Comparison of ENCODE assay signal across 25 cellular contexts in the genomic region with DNA sequence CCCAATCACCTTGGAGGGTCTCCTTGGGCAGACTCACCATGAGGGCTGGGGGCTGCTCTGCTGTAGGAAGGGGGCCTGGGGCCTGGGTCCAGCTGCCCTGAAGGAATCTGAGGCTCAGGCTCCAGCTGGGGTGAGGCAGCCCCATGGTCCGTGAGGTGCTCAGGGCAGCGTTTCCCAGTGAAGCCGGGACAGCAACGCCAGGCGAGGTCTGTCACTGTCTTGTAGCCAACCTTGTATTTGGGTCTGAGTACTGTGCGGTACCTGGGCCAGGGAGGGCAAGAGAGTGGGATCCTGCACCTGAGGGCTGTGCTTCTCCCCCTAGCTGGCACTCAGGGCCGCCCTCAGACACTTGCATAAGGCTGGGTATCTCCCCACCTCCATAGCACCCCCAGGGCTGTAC. TPM values are rescaled to one million over a fixed set of nuclear protein-coding genes. Genes with fewer than 3 reads are reported as not detected.
DNase-seq lines count a peak whose midpoint lies in the region; ATAC-seq, FAIRE-seq and TF ChIP-seq lines count a peak whose summit lies in the region.
"Had no signal": no experiment of that assay in that cellular context is flagged by ENCODE, and none has a peak within 500 bp of the region (broad histone marks: within the 10 kb centered on the region; RNA-seq: fewer than 3 reads in every experiment).

No MANE protein-coding gene starts in this region.

- H3K9me1 ChIP-seq in K562 (ENCODE audit: control insufficient read depth, insufficient read depth, low read length) = no peaks in the 10 kb centered on the region

- H3K27ac ChIP-seq in HepG2 (ENCODE audit: extremely low read length, insufficient read depth, low read length) (no peak overlapping the region), right lobe of liver (no peak overlapping the region), K562 (ENCODE audit: extremely low read depth, low read depth, low read length) (no peak overlapping the region), osteoblast (ENCODE audit: low read depth, low read length) (no peak overlapping the region), trophoblast cell (ENCODE audit: low read depth, low read length) (no peak overlapping the region)
- H3K27ac ChIP-seq: BLaER1 had no signal

- in situ Hi-C loops in HepG2 (cut with HindIII; ENCODE audit: extremely low pct_ligation_motif_present, low pct_unique_long_range_greater_than_20kb) = no loop called here
- in situ Hi-C loops in K562 (cut with MboI) = no loop called here

- H4K20me1 ChIP-seq in HepG2 (ENCODE audit: insufficient read depth, low read length) (no peaks in the 10 kb centered on the region), K562 (replicated peaks; ENCODE audit: control insufficient read depth, insufficient read depth, low read length) (peaks cover 26% of the 10 kb centered on the region), osteoblast (ENCODE audit: insufficient read depth, low read length) (no peaks in the 10 kb centered on the region)
- H4K20me1 ChIP-seq: BLaER1 had no signal

- 83% methylated on average over 4 of the region's 7 CpGs for WGBS in HepG2 (ENCODE audit: low lambda C conversion rate)
- no CpG with 5 or more reads among the region's 7 CpGs for WGBS in right lobe of liver (ENCODE audit: insufficient coverage, low coverage, low lambda C conversion rate, missing lambda C conversion rate)
- 10% methylated on average over 7 of the region's 7 CpGs for WGBS in K562 (ENCODE audit: insufficient coverage, low coverage, missing lambda C conversion rate)
- WGBS in trophoblast cell (ENCODE audit: extremely low coverage, insufficient coverage, insufficient read length) = no CpG with 5 or more reads among the region's 7 CpGs

- no peak for TF ChIP-seq EP300 in HepG2 (IDR thresholded peaks at IDR 0.05; ENCODE audit: low read depth in 2 of 2, low read length in 2 of 2)
- TF ChIP-seq EP300 in HepG2 (CRISPR knock-in tag; IDR thresholded peaks at IDR 0.05; ENCODE audit: borderline replicate concordance) = no peak
- TF ChIP-seq EP300 in K562 (IDR thresholded peaks at IDR 0.05; ENCODE audit: low read length) = no peak

- H3K23ac ChIP-seq in trophoblast cell (ENCODE audit: low read length) = no peak overlapping the region

- H3K9me3 ChIP-seq in HepG2 (ENCODE audit: low read length) (no peaks in the 10 kb centered on the region), right lobe of liver (no peaks in the 10 kb centered on the region), K562 (replicated peaks; ENCODE audit: control insufficient read depth, insufficient read depth, low read depth, low read length) (no peaks in the 10 kb centered on the region), osteoblast (ENCODE audit: low read depth, low read length) (no peaks in the 10 kb centered on the region), trophoblast cell (ENCODE audit: insufficient read depth, low read depth, low read length) (no peaks in the 10 kb centered on the region)
- H3K9me3 ChIP-seq: BE2C had no signal

- no peak for TF ChIP-seq CTCF in HepG2 (CRISPR knock-in tag; IDR thresholded peaks at IDR 0.05)
- TF ChIP-seq CTCF in right lobe of liver (IDR thresholded peaks at IDR 0.05) = no peak
- no peak for TF ChIP-seq CTCF in K562 (IDR thresholded peaks at IDR 0.05 in 2 of 3, conservative IDR thresholded peaks at IDR 0.05 in 1 of 3; ENCODE audit: insufficient read depth in 2 of 3, low read depth in 1 of 3, low read length in 3 of 3)
- TF ChIP-seq CTCF in osteoblast (IDR thresholded peaks at IDR 0.05; ENCODE audit: extremely low read depth, low read depth, low read length) = no peak

- no peak overlapping the region for H3K14ac ChIP-seq in trophoblast cell (ENCODE audit: low read length)

- no peak for DNase-seq in HepG2 (ENCODE audit: low spot score)
- DNase-seq in right lobe of liver = no peak
- DNase-seq in HTR-8/SVneo (ENCODE audit: insufficient read length, low spot score) = no peak
- DNase-seq in K562 (ENCODE audit: extremely low read depth in 1 of 4, low spot score in 3 of 4) = no peak
- DNase-seq in osteoblast (ENCODE audit: insufficient read length, low spot score, missing footprints) = peak; percentile 71
- no peak for DNase-seq in SKM-1 (lab: John Stamatoyannopoulos, UW; ENCODE audit: unreplicated experiment)
- no peak for DNase-seq in D341Med (ENCODE audit: low spot score)
- DNase-seq in trophoblast cell = no peak
- DNase-seq: 8988T; ACHN; BE2C; C1 segment of cervical spinal cord; CD4-positive, alpha-beta memory T cell; CD4-positive, CD25-positive, alpha-beta regulatory T cell; CD8-positive, alpha-beta memory T cell; COR-L47; DMS79 treated with DMSO at 0.1 percent for 48 hours; GF-D8 had no signal

- intact Hi-C loops in HepG2 (cut with micrococcal nuclease; ENCODE audit: unreplicated experiment) (no loop called here), right lobe of liver (cut with DNase I) (loop anchor here in 1 of 2 donors (5.0 kb wide), 1 partner anchor 44 kb away; no protein-coding TSS in a partner anchor), K562 (cut with micrococcal nuclease) (no loop called here)

- POLR2A ChIA-PET in HepG2 (lab: Yijun Ruan, JAX) = no interaction called here
- POLR2A ChIA-PET in K562 (lab: Yijun Ruan, JAX) = no interaction called here

- H3K4me2 ChIP-seq in HepG2 (ENCODE audit: low read depth, low read length) (no peak overlapping the region), K562 (ENCODE audit: insufficient read depth, low read length) (no peak overlapping the region), osteoblast (ENCODE audit: insufficient read depth, low read length) (no peak overlapping the region), trophoblast cell (ENCODE audit: low read length) (no peak overlapping the region)
- H3K4me2 ChIP-seq: BLaER1 had no signal

- H3K9ac ChIP-seq in HepG2 (ENCODE audit: insufficient read depth, low read depth, low read length) (no peak overlapping the region), K562 (ENCODE audit: insufficient read depth in 1 of 2, low read depth in 2 of 2, low read length in 2 of 2) (no peak overlapping the region), trophoblast cell (ENCODE audit: low read length) (no peak overlapping the region)
- H3K9ac ChIP-seq: BLaER1 had no signal

- no peaks in the 10 kb centered on the region for H3K36me3 ChIP-seq in HepG2 (replicated peaks in 1 of 2; ENCODE audit: control insufficient read depth in 1 of 2, insufficient read depth in 2 of 2, low read length in 2 of 2)
- H3K36me3 ChIP-seq in right lobe of liver = peaks cover 0 to 5% (median 2%) of the 10 kb centered on the region in 4 donors
- no peaks in the 10 kb centered on the region for H3K36me3 ChIP-seq in K562 (ENCODE audit: control insufficient read depth, insufficient read depth, low read length)
- H3K36me3 ChIP-seq in osteoblast (ENCODE audit: insufficient read depth, low read length) = no peaks in the 10 kb centered on the region
- H3K36me3 ChIP-seq in trophoblast cell (ENCODE audit: control insufficient read depth in 1 of 2, insufficient read depth in 2 of 2, low read length in 2 of 2) = no peaks in the 10 kb centered on the region
- H3K36me3 ChIP-seq: BE2C, BLaER1 had no signal

- H4K12ac ChIP-seq in trophoblast cell (ENCODE audit: low read depth, low read length) = no peak overlapping the region

- H3K79me1 ChIP-seq in trophoblast cell (ENCODE audit: low read length) = no peaks in the 10 kb centered on the region

- TF ChIP-seq RAD21 in HepG2 (CRISPR knock-in tag; IDR thresholded peaks at IDR 0.05) = no peak
- TF ChIP-seq RAD21 in K562 (CRISPR knock-in tag; conservative IDR thresholded peaks at IDR 0.05 in 1 of 2, IDR thresholded peaks at IDR 0.05 in 1 of 2) = no peak

- BruUV-seq in HepG2 (replicated peaks; lab: Mats Ljungman, UMichigan) = no TSS peak
- BruUV-seq in K562 (replicated peaks; lab: Mats Ljungman, UMichigan) = no TSS peak

- H2AFZ ChIP-seq in HepG2 (ENCODE audit: low read length) = no peak overlapping the region
- no peak overlapping the region for H2AFZ ChIP-seq in K562 (ENCODE audit: low read depth, low read length)
- H2AFZ ChIP-seq in osteoblast (ENCODE audit: low read length) = no peak overlapping the region
- no peak overlapping the region for H2AFZ ChIP-seq in trophoblast cell (ENCODE audit: insufficient read depth, low read length, poor library complexity)

- no peak overlapping the region for H3K18ac ChIP-seq in trophoblast cell (ENCODE audit: low read length)

- FAIRE-seq in HepG2 (lab: Jason Lieb, UNC) (no peak), HTR-8/SVneo (lab: Jason Lieb, UNC) (peak; percentile 23), K562 (lab: Jason Lieb, UNC) (no peak)
- FAIRE-seq: A204.1, D721Med, G401.6, GM12891, GM19239 had no signal

- no peak overlapping the region for H3K4ac ChIP-seq in trophoblast cell (ENCODE audit: low read depth, low read length)

- H3K4me1 ChIP-seq in HepG2 (ENCODE audit: insufficient read depth, low read length) = peaks cover 18% of the 10 kb centered on the region
- H3K4me1 ChIP-seq in right lobe of liver = peaks cover 0 to 11% (median 3%) of the 10 kb centered on the region in 4 donors
- peaks cover 0 to 38% of the 10 kb centered on the region in 2 experiments; a peak in 2 of 5 replicates for H3K4me1 ChIP-seq in K562 (replicated peaks in 1 of 2; ENCODE audit: control insufficient read depth in 2 of 2, insufficient read depth in 2 of 2, low read length in 2 of 2)
- no peaks in the 10 kb centered on the region for H3K4me1 ChIP-seq in osteoblast (ENCODE audit: insufficient read depth, low read length)
- H3K4me1 ChIP-seq in trophoblast cell (ENCODE audit: control insufficient read depth in 1 of 2, insufficient read depth in 2 of 2, low read length in 2 of 2) = peaks cover 0 to 7% of the 10 kb centered on the region in 2 experiments
- H3K4me1 ChIP-seq: BLaER1 had no signal

- H2AK5ac ChIP-seq in trophoblast cell (ENCODE audit: low read length) = no peak overlapping the region

- H2BK12ac ChIP-seq in trophoblast cell (ENCODE audit: low read length) = no peak overlapping the region

- H3K27me3 ChIP-seq in HepG2 (ENCODE audit: control insufficient read depth in 1 of 2, insufficient read depth in 2 of 2, low read length in 2 of 2) (peaks cover 26 to 44% of the 10 kb centered on the region in 2 experiments), right lobe of liver (no peaks in the 10 kb centered on the region), K562 (ENCODE audit: control insufficient read depth in 2 of 2, insufficient read depth in 2 of 2, low read length in 2 of 2) (peaks cover 30 to 64% of the 10 kb centered on the region in 2 experiments; a peak in 4 of 5 replicates), osteoblast (ENCODE audit: insufficient read depth, low read length) (peaks cover 35% of the 10 kb centered on the region), trophoblast cell (ENCODE audit: insufficient read depth, low read length) (peaks cover 33% of the 10 kb centered on the region)

- ATAC-seq in HepG2 (no peak), right lobe of liver (no peak), K562 (no peak)

- H4K91ac ChIP-seq in trophoblast cell (ENCODE audit: low read depth, low read length) = no peak overlapping the region

- H3K79me2 ChIP-seq in HepG2 (ENCODE audit: insufficient read depth, low read length) (no peaks in the 10 kb centered on the region), K562 (ENCODE audit: control insufficient read depth, insufficient read depth, low read length) (no peaks in the 10 kb centered on the region), osteoblast (ENCODE audit: insufficient read depth, low read length) (no peaks in the 10 kb centered on the region), trophoblast cell (ENCODE audit: control insufficient read depth, insufficient read depth, low read length, poor library complexity) (no peaks in the 10 kb centered on the region)

- no peak overlapping the region for H2BK120ac ChIP-seq in trophoblast cell (ENCODE audit: insufficient read depth, low read length, poor library complexity)

- no peak overlapping the region for H4K8ac ChIP-seq in trophoblast cell (ENCODE audit: low read depth, low read length)

- H3K4me3 ChIP-seq in HepG2 (replicated peaks in 1 of 3; ENCODE audit: insufficient read depth in 1 of 3, low read depth in 2 of 3, low read length in 3 of 3) = no peak overlapping the region
- H3K4me3 ChIP-seq in right lobe of liver = no peak overlapping the region
- H3K4me3 ChIP-seq in K562 = no peak overlapping the region
- no peak overlapping the region for H3K4me3 ChIP-seq in osteoblast (ENCODE audit: insufficient read depth, low read length)
- no peak overlapping the region for H3K4me3 ChIP-seq in trophoblast cell (ENCODE audit: low read depth, low read length)
- H3K4me3 ChIP-seq: BLaER1 had no signal

- TF ChIP-seq POLR2A in HepG2 (IDR thresholded peaks at IDR 0.05; ENCODE audit: insufficient read depth in 1 of 2, low read depth in 2 of 2, low read length in 2 of 2) (no peak), right lobe of liver (IDR thresholded peaks at IDR 0.05) (no peak), K562 (conservative IDR thresholded peaks at IDR 0.05) (no peak)

- CTCF ChIA-PET in HepG2 (lab: Yijun Ruan, JAX; ENCODE audit: low intra/inter-chr PET ratio, low total read pairs) = no interaction called here
- CTCF ChIA-PET in K562 (lab: Yijun Ruan, JAX; ENCODE audit: low intra/inter-chr PET ratio) = no interaction called here

- no peak overlapping the region for H2BK5ac ChIP-seq in trophoblast cell (ENCODE audit: low read depth, low read length, poor library complexity)

RNA-seq across cellular contexts. Expression of a gene that starts 3.0 kb away (rescaled TPM):
- total RNA-seq in HepG2 (2016; rRNA removed; fragmentation: Illumina TruSeq; extraction: Trizol) (0.14 and 0.29 TPM in 2 replicates), right lobe of liver (under 1 TPM in 3 of 6 experiments, not detected in 3; 0.07 to 0.09 (median 0.07) TPM), K562 (2014; rRNA removed) (not detected in 2 replicates), K562 (2014; rRNA removed; fragmentation: Illumina TruSeq; extraction: Trizol) (not detected in 2 replicates), K562 (2015; rRNA removed; fragmentation: Illumina TruSeq; extraction: Trizol) (not detected in 2 replicates), K562 (2021) (not detected in 2 replicates), osteoblast (not detected in 2 replicates)
- total RNA-seq in HepG2 (2016; cell fraction: cytosol; rRNA removed; fragmentation: Illumina TruSeq; extraction: Trizol; ENCODE audit: low read depth) = 0.10 TPM in 1 of 2 replicates, not detected in the other
- total RNA-seq in HepG2 (2016; cell fraction: insoluble cytoplasmic fraction; rRNA removed; fragmentation: Illumina TruSeq; extraction: Trizol) = 0.16 and 0.28 TPM in 2 replicates
- 0.09 and 0.10 TPM in 2 replicates for total RNA-seq in HepG2 (2016; cell fraction: membrane; rRNA removed; fragmentation: Illumina TruSeq; extraction: Trizol)
- 0.16 TPM in 2 replicates for total RNA-seq in HepG2 (2016; cell fraction: nucleus; rRNA removed; fragmentation: Illumina TruSeq; extraction: Trizol)
- polyA plus RNA-seq in HepG2 (2011; rRNA removed) (0.25 and 0.27 TPM in 2 replicates), K562 (2011; rRNA removed) (not detected in 2 replicates), K562 (2014; fragmentation: Illumina TruSeq; extraction: Trizol) (not detected in 2 replicates), K562 (2014; fragmentation: Nextera tagmentation; extraction: Ambion mirVana) (under 1 TPM in 1 of 2 experiments, not detected in 1; 0.07 TPM), K562 (2014; rRNA removed) (0.01 TPM in 1 of 2 replicates, not detected in the other)
- polyA plus RNA-seq in HepG2 (2011; cell fraction: cytosol; rRNA removed) = 0.23 and 0.36 TPM in 2 replicates
- 0.29 and 0.35 TPM in 2 replicates for polyA plus RNA-seq in HepG2 (2011; cell fraction: nucleus; rRNA removed)
- polyA plus RNA-seq in HepG2 (2012) = 0.50 and 0.56 TPM in 2 replicates
- polyA plus RNA-seq in HepG2 (2016; cell fraction: cytosol; fragmentation: Illumina TruSeq; extraction: Trizol; ENCODE audit: low read depth) = not detected in 2 replicates
- 0.10 and 0.19 TPM in 2 replicates for polyA plus RNA-seq in HepG2 (2016; cell fraction: insoluble cytoplasmic fraction; fragmentation: Illumina TruSeq; extraction: Trizol; ENCODE audit: low read depth)
- 0.05 and 0.09 TPM in 2 replicates for polyA plus RNA-seq in HepG2 (2016; cell fraction: membrane; fragmentation: Illumina TruSeq; extraction: Trizol; ENCODE audit: low read depth)
- polyA plus RNA-seq in HepG2 (2016; cell fraction: nucleus; fragmentation: Illumina TruSeq; extraction: Trizol; ENCODE audit: insufficient read depth, low read depth) = 0.38 and 0.41 TPM in 2 replicates
- polyA minus RNA-seq in HepG2 (2011; rRNA and poly(A)+ RNA removed; ENCODE audit: low replicate concordance) = 0.05 and 1.5 TPM in 2 replicates
- 0.18 and 0.20 TPM in 2 replicates for polyA minus RNA-seq in HepG2 (2011; cell fraction: cytosol; rRNA and poly(A)+ RNA removed)
- 0.13 TPM in 1 of 2 replicates, not detected in the other for polyA minus RNA-seq in HepG2 (2011; cell fraction: nucleus; rRNA and poly(A)+ RNA removed)
- not detected in 2 replicates for total RNA-seq in K562 (2011; cell fraction: chromatin; rRNA removed; ENCODE audit: low replicate concordance)
- not detected in 2 replicates for total RNA-seq in K562 (2011; cell fraction: nucleolus; rRNA removed)
- not detected in 2 replicates for total RNA-seq in K562 (2011; cell fraction: nucleoplasm; rRNA removed)
- not detected in 2 replicates for polyA plus RNA-seq in K562 (2011; cell fraction: cytosol; rRNA removed)
- polyA plus RNA-seq in K562 (2011; cell fraction: nucleus; rRNA removed) = not detected in 2 replicates
- 0.03 and 0.14 TPM in 2 replicates for polyA plus RNA-seq in K562 (2012)
- not detected in 2 replicates for polyA minus RNA-seq in K562 (2011; rRNA and poly(A)+ RNA removed)
- not detected in 2 replicates for polyA minus RNA-seq in K562 (2011; cell fraction: cytosol; rRNA and poly(A)+ RNA removed)
- not detected in 2 replicates for polyA minus RNA-seq in K562 (2011; cell fraction: nucleus; rRNA and poly(A)+ RNA removed)
- polyA plus RNA-seq in trophoblast cell (2013) = 0.34 and 0.37 TPM in 2 replicates
- total RNA-seq: CD4-positive, alpha-beta memory T cell; CD4-positive, CD25-positive, alpha-beta regulatory T cell; CD8-positive, alpha-beta memory T cell had no signal
- polyA plus RNA-seq: CD14-positive monocyte; CD4-positive, alpha-beta memory T cell; CD4-positive, CD25-positive, alpha-beta regulatory T cell; CD8-positive, alpha-beta memory T cell had no signal

RNA-seq across cellular contexts. Expression of a gene that starts 23.0 kb away (rescaled TPM):
- 3.5 and 14.2 TPM in 2 replicates for total RNA-seq in HepG2 (2016; rRNA removed; fragmentation: Illumina TruSeq; extraction: Trizol)
- total RNA-seq in HepG2 (2016; cell fraction: cytosol; rRNA removed; fragmentation: Illumina TruSeq; extraction: Trizol; ENCODE audit: low read depth) = 1.1 and 1.2 TPM in 2 replicates
- total RNA-seq in HepG2 (2016; cell fraction: insoluble cytoplasmic fraction; rRNA removed; fragmentation: Illumina TruSeq; extraction: Trizol) = 2.8 and 12.1 TPM in 2 replicates
- total RNA-seq in HepG2 (2016; cell fraction: membrane; rRNA removed; fragmentation: Illumina TruSeq; extraction: Trizol) = 1.00 and 1.4 TPM in 2 replicates
- 17.9 and 18.2 TPM in 2 replicates for total RNA-seq in HepG2 (2016; cell fraction: nucleus; rRNA removed; fragmentation: Illumina TruSeq; extraction: Trizol)
- 28.6 and 43.6 TPM in 2 replicates for polyA plus RNA-seq in HepG2 (2011; rRNA removed)
- polyA plus RNA-seq in HepG2 (2011; cell fraction: cytosol; rRNA removed) = 3.2 and 4.6 TPM in 2 replicates
- polyA plus RNA-seq in HepG2 (2011; cell fraction: nucleus; rRNA removed) = 337 and 399 TPM in 2 replicates
- 15.0 and 15.8 TPM in 2 replicates for polyA plus RNA-seq in HepG2 (2012)
- polyA plus RNA-seq in HepG2 (2016; cell fraction: cytosol; fragmentation: Illumina TruSeq; extraction: Trizol; ENCODE audit: low read depth) = 0.34 and 0.35 TPM in 2 replicates
- 1.9 and 3.7 TPM in 2 replicates for polyA plus RNA-seq in HepG2 (2016; cell fraction: insoluble cytoplasmic fraction; fragmentation: Illumina TruSeq; extraction: Trizol; ENCODE audit: low read depth)
- polyA plus RNA-seq in HepG2 (2016; cell fraction: membrane; fragmentation: Illumina TruSeq; extraction: Trizol; ENCODE audit: low read depth) = 0.42 and 0.58 TPM in 2 replicates
- 71.3 and 85.0 TPM in 2 replicates for polyA plus RNA-seq in HepG2 (2016; cell fraction: nucleus; fragmentation: Illumina TruSeq; extraction: Trizol; ENCODE audit: insufficient read depth, low read depth)
- polyA minus RNA-seq in HepG2 (2011; rRNA and poly(A)+ RNA removed; ENCODE audit: low replicate concordance) = 5.4 and 16.3 TPM in 2 replicates
- polyA minus RNA-seq in HepG2 (2011; cell fraction: cytosol; rRNA and poly(A)+ RNA removed) = 4.1 and 4.4 TPM in 2 replicates
- 35.8 and 39.4 TPM in 2 replicates for polyA minus RNA-seq in HepG2 (2011; cell fraction: nucleus; rRNA and poly(A)+ RNA removed)
- total RNA-seq in right lobe of liver = 10 to 100 TPM in 5 of 6 experiments, 1 to 10 TPM in 1; 8.4 to 44.7 (median 23.4) TPM
- 32.2 and 89.1 TPM in 2 replicates for total RNA-seq in K562 (2011; cell fraction: chromatin; rRNA removed; ENCODE audit: low replicate concordance)
- 46.2 and 48.0 TPM in 2 replicates for total RNA-seq in K562 (2011; cell fraction: nucleolus; rRNA removed)
- 28.4 and 33.2 TPM in 2 replicates for total RNA-seq in K562 (2011; cell fraction: nucleoplasm; rRNA removed)
- total RNA-seq in K562 (2014; rRNA removed) = 6.0 and 8.8 TPM in 2 replicates
- 2.3 and 2.4 TPM in 2 replicates for total RNA-seq in K562 (2014; rRNA removed; fragmentation: Illumina TruSeq; extraction: Trizol)
- total RNA-seq in K562 (2015; rRNA removed; fragmentation: Illumina TruSeq; extraction: Trizol) = 4.6 and 5.9 TPM in 2 replicates
- total RNA-seq in K562 (2021) = 6.9 and 7.9 TPM in 2 replicates
- polyA plus RNA-seq in K562 (2011; rRNA removed) = 5.8 and 11.5 TPM in 2 replicates
- polyA plus RNA-seq in K562 (2011; cell fraction: cytosol; rRNA removed) = 3.8 and 4.3 TPM in 2 replicates
- 83.5 and 84.6 TPM in 2 replicates for polyA plus RNA-seq in K562 (2011; cell fraction: nucleus; rRNA removed)
- 6.9 and 15.9 TPM in 2 replicates for polyA plus RNA-seq in K562 (2012)
- 7.9 and 9.1 TPM in 2 replicates for polyA plus RNA-seq in K562 (2014; fragmentation: Illumina TruSeq; extraction: Trizol)
- 1 to 10 TPM; 2.2 to 5.0 TPM for polyA plus RNA-seq in K562 (2014; fragmentation: Nextera tagmentation; extraction: Ambion mirVana)
- 10.4 and 12.0 TPM in 2 replicates for polyA plus RNA-seq in K562 (2014; rRNA removed)
- 1.7 and 3.8 TPM in 2 replicates for polyA minus RNA-seq in K562 (2011; rRNA and poly(A)+ RNA removed)
- polyA minus RNA-seq in K562 (2011; cell fraction: cytosol; rRNA and poly(A)+ RNA removed) = 1.1 and 4.9 TPM in 2 replicates
- 11.7 and 13.7 TPM in 2 replicates for polyA minus RNA-seq in K562 (2011; cell fraction: nucleus; rRNA and poly(A)+ RNA removed)
- 9.0 and 10.3 TPM in 2 replicates for total RNA-seq in osteoblast
- polyA plus RNA-seq in trophoblast cell (2013) = 6.5 TPM in 2 replicates
- polyA plus RNA-seq: CD14-positive monocyte; CD4-positive, alpha-beta memory T cell; CD8-positive, alpha-beta memory T cell had no signal

RNA-seq across cellular contexts. Expression of a gene that starts 46.1 kb away (rescaled TPM):
- total RNA-seq in HepG2 (2016; rRNA removed; fragmentation: Illumina TruSeq; extraction: Trizol) (11.7 and 13.0 TPM in 2 replicates), right lobe of liver (10 to 100 TPM; 17.6 to 47.4 (median 26.2) TPM), K562 (2014; rRNA removed) (3.7 and 6.0 TPM in 2 replicates), K562 (2014; rRNA removed; fragmentation: Illumina TruSeq; extraction: Trizol) (6.9 and 7.1 TPM in 2 replicates), K562 (2015; rRNA removed; fragmentation: Illumina TruSeq; extraction: Trizol) (5.5 and 6.1 TPM in 2 replicates), K562 (2021) (14.6 and 14.8 TPM in 2 replicates), osteoblast (35.4 and 36.6 TPM in 2 replicates)
- 7.8 and 8.9 TPM in 2 replicates for total RNA-seq in HepG2 (2016; cell fraction: cytosol; rRNA removed; fragmentation: Illumina TruSeq; extraction: Trizol; ENCODE audit: low read depth)
- total RNA-seq in HepG2 (2016; cell fraction: insoluble cytoplasmic fraction; rRNA removed; fragmentation: Illumina TruSeq; extraction: Trizol) = 11.9 and 13.9 TPM in 2 replicates
- 9.7 and 11.7 TPM in 2 replicates for total RNA-seq in HepG2 (2016; cell fraction: membrane; rRNA removed; fragmentation: Illumina TruSeq; extraction: Trizol)
- 13.8 and 17.1 TPM in 2 replicates for total RNA-seq in HepG2 (2016; cell fraction: nucleus; rRNA removed; fragmentation: Illumina TruSeq; extraction: Trizol)
- polyA plus RNA-seq in HepG2 (2011; rRNA removed) (8.1 and 8.4 TPM in 2 replicates), K562 (2011; rRNA removed) (4.9 and 5.7 TPM in 2 replicates), K562 (2014; fragmentation: Illumina TruSeq; extraction: Trizol) (7.4 and 7.9 TPM in 2 replicates), K562 (2014; fragmentation: Nextera tagmentation; extraction: Ambion mirVana) (1 to 10 TPM in 1 of 2 experiments, under 1 TPM in 1; 0.80 to 1.4 TPM), K562 (2014; rRNA removed) (3.5 and 4.6 TPM in 2 replicates)
- polyA plus RNA-seq in HepG2 (2011; cell fraction: cytosol; rRNA removed) = 3.7 and 3.9 TPM in 2 replicates
- polyA plus RNA-seq in HepG2 (2011; cell fraction: nucleus; rRNA removed) = 9.0 and 9.8 TPM in 2 replicates
- polyA plus RNA-seq in HepG2 (2012) = 8.2 and 8.7 TPM in 2 replicates
- polyA plus RNA-seq in HepG2 (2016; cell fraction: cytosol; fragmentation: Illumina TruSeq; extraction: Trizol; ENCODE audit: low read depth) = 8.5 and 10.7 TPM in 2 replicates
- polyA plus RNA-seq in HepG2 (2016; cell fraction: insoluble cytoplasmic fraction; fragmentation: Illumina TruSeq; extraction: Trizol; ENCODE audit: low read depth) = 11.8 and 13.5 TPM in 2 replicates
- polyA plus RNA-seq in HepG2 (2016; cell fraction: membrane; fragmentation: Illumina TruSeq; extraction: Trizol; ENCODE audit: low read depth) = 8.4 and 11.6 TPM in 2 replicates
- polyA plus RNA-seq in HepG2 (2016; cell fraction: nucleus; fragmentation: Illumina TruSeq; extraction: Trizol; ENCODE audit: insufficient read depth, low read depth) = 15.2 and 17.6 TPM in 2 replicates
- 14.5 and 16.9 TPM in 2 replicates for polyA minus RNA-seq in HepG2 (2011; rRNA and poly(A)+ RNA removed; ENCODE audit: low replicate concordance)
- 4.8 and 7.9 TPM in 2 replicates for polyA minus RNA-seq in HepG2 (2011; cell fraction: cytosol; rRNA and poly(A)+ RNA removed)
- 8.8 and 10.6 TPM in 2 replicates for polyA minus RNA-seq in HepG2 (2011; cell fraction: nucleus; rRNA and poly(A)+ RNA removed)
- total RNA-seq in K562 (2011; cell fraction: chromatin; rRNA removed; ENCODE audit: low replicate concordance) = 11.4 and 16.1 TPM in 2 replicates
- total RNA-seq in K562 (2011; cell fraction: nucleolus; rRNA removed) = 5.2 and 6.6 TPM in 2 replicates
- 9.6 and 10.9 TPM in 2 replicates for total RNA-seq in K562 (2011; cell fraction: nucleoplasm; rRNA removed)
- 4.1 and 4.4 TPM in 2 replicates for polyA plus RNA-seq in K562 (2011; cell fraction: cytosol; rRNA removed)
- polyA plus RNA-seq in K562 (2011; cell fraction: nucleus; rRNA removed) = 5.9 and 6.0 TPM in 2 replicates
- polyA plus RNA-seq in K562 (2012) = 4.7 and 4.8 TPM in 2 replicates
- 9.0 and 10.6 TPM in 2 replicates for polyA minus RNA-seq in K562 (2011; rRNA and poly(A)+ RNA removed)
- polyA minus RNA-seq in K562 (2011; cell fraction: cytosol; rRNA and poly(A)+ RNA removed) = 4.0 and 5.6 TPM in 2 replicates
- polyA minus RNA-seq in K562 (2011; cell fraction: nucleus; rRNA and poly(A)+ RNA removed) = 4.0 and 6.7 TPM in 2 replicates
- 5.3 and 6.3 TPM in 2 replicates for polyA plus RNA-seq in trophoblast cell (2013)
